In genomic region chr6:39776581-39776980, GRCh38 we compare ENCODE assay signal across 15 cellular contexts. TPM values are rescaled to one million over a fixed set of nuclear protein-coding genes. Genes with fewer than 3 reads are reported as not detected.
"Had no signal": no experiment of that assay in that cellular context is flagged by ENCODE, and none has a peak within 500 bp of the region (broad histone marks: within the 10 kb centered on the region; RNA-seq: fewer than 3 reads in every experiment).

No MANE protein-coding gene starts in this region.

- H3K36me3 Mint-ChIP-seq: natural killer cell treated with Interleukin-12 subunit alpha and Interleukin-12 subunit beta and Interleukin-15 and Interleukin-18, amount 100 ng/mL, for 72 hours; stimulated activated naive B cell treated with anti-CD40 and anti-IgM and Interleukin-4, amounts not matched to agents 10 μg/mL and 1 μg/mL and 100 μg/mL, for 72 hours had no signal

- H3K27ac Mint-ChIP-seq: dendritic cell treated with granulocyte-macrophage colony-stimulating factor and Interleukin-4, amounts not matched to agents 40 ng/mL and 50 ng/mL, for 4 days; natural killer cell treated with Interleukin-12 subunit alpha and Interleukin-12 subunit beta and Interleukin-15 and Interleukin-18, amount 100 ng/mL, for 72 hours; stimulated activated naive B cell treated with anti-CD40 and anti-IgM and Interleukin-4, amounts not matched to agents 10 μg/mL and 1 μg/mL and 100 μg/mL, for 72 hours had no signal

- H3K27ac ChIP-seq: foreskin keratinocyte, right lobe of liver, testis, transverse colon had no signal

- H3K27me3 ChIP-seq: foreskin keratinocyte, right lobe of liver, testis, transverse colon had no signal

- H3K27me3 Mint-ChIP-seq: dendritic cell treated with granulocyte-macrophage colony-stimulating factor and Interleukin-4, amounts not matched to agents 40 ng/mL and 50 ng/mL, for 4 days had no signal

- DNase-seq: foreskin keratinocyte; hippocampal formation; left colon; mammary epithelial cell; midbrain; psoas muscle; right lobe of liver; stimulated activated CD4-positive, alpha-beta T cell treated with anti-CD3 and anti-CD28 coated beads, Interleukin-2, amount 100 ng/mL, for 24 hours; stimulated activated CD4-positive, alpha-beta T cell treated with anti-CD3 and anti-CD28 coated beads, Interleukin-4, amount 100 ng/mL, for 4 hours; stimulated activated naive B cell treated with anti-CD40 and anti-IgM and Interleukin-4, amounts not matched to agents 10 μg/mL and 1 μg/mL and 100 μg/mL, for 72 hours; stimulated activated naive CD8-positive, alpha-beta T cell treated with anti-CD3 and anti-CD28 coated beads, Interleukin-15, amount 100 ng/mL, for 72 hours; testis; transverse colon had no signal

- H3K4me1 ChIP-seq: foreskin keratinocyte, right lobe of liver, testis, transverse colon had no signal

- H3K9me3 Mint-ChIP-seq: dendritic cell treated with granulocyte-macrophage colony-stimulating factor and Interleukin-4, amounts not matched to agents 40 ng/mL and 50 ng/mL, for 4 days; natural killer cell treated with Interleukin-12 subunit alpha and Interleukin-12 subunit beta and Interleukin-15 and Interleukin-18, amount 100 ng/mL, for 72 hours; stimulated activated naive B cell treated with anti-CD40 and anti-IgM and Interleukin-4, amounts not matched to agents 10 μg/mL and 1 μg/mL and 100 μg/mL, for 72 hours; stimulated activated naive CD8-positive, alpha-beta T cell treated with anti-CD3 and anti-CD28 coated beads, Interleukin-15, amount 100 ng/mL, for 72 hours had no signal

- H3K4me3 ChIP-seq: psoas muscle, right lobe of liver, testis, transverse colon had no signal

- H3K4me1 Mint-ChIP-seq: stimulated activated naive B cell treated with anti-CD40 and anti-IgM and Interleukin-4, amounts not matched to agents 10 μg/mL and 1 μg/mL and 100 μg/mL, for 72 hours; stimulated activated naive CD8-positive, alpha-beta T cell treated with anti-CD3 and anti-CD28 coated beads, Interleukin-15, amount 100 ng/mL, for 72 hours had no signal

- H3K9me3 ChIP-seq: psoas muscle, right lobe of liver, testis, transverse colon had no signal

- H3K36me3 ChIP-seq: right lobe of liver, transverse colon had no signal

- ATAC-seq: foreskin keratinocyte; left colon; natural killer cell treated with Interleukin-12 subunit alpha and Interleukin-12 subunit beta and Interleukin-15 and Interleukin-18, amount 100 ng/mL, for 72 hours; stimulated activated naive B cell treated with anti-CD40 and anti-IgM and Interleukin-4, amounts not matched to agents 10 μg/mL and 1 μg/mL and 100 μg/mL, for 72 hours; stimulated activated naive CD8-positive, alpha-beta T cell treated with anti-CD3 and anti-CD28 coated beads, Interleukin-15, amount 100 ng/mL, for 72 hours had no signal

- H3K4me3 Mint-ChIP-seq: dendritic cell treated with granulocyte-macrophage colony-stimulating factor and Interleukin-4, amounts not matched to agents 40 ng/mL and 50 ng/mL, for 4 days; natural killer cell treated with Interleukin-12 subunit alpha and Interleukin-12 subunit beta and Interleukin-15 and Interleukin-18, amount 100 ng/mL, for 72 hours; stimulated activated naive B cell treated with anti-CD40 and anti-IgM and Interleukin-4, amounts not matched to agents 10 μg/mL and 1 μg/mL and 100 μg/mL, for 72 hours; stimulated activated naive CD8-positive, alpha-beta T cell treated with anti-CD3 and anti-CD28 coated beads, Interleukin-15, amount 100 ng/mL, for 72 hours had no signal

RNA-seq across cellular contexts. Expression of gene DAAM2, which starts 15.6 kb away (rescaled TPM):
- total RNA-seq: natural killer cell treated with Interleukin-12 subunit alpha and Interleukin-12 subunit beta and Interleukin-15 and Interleukin-18, amount 100 ng/mL, for 72 hours had no signal

RNA-seq across cellular contexts. Expression of gene KIF6, which starts 51.4 kb away (rescaled TPM):
- total RNA-seq: natural killer cell treated with Interleukin-12 subunit alpha and Interleukin-12 subunit beta and Interleukin-15 and Interleukin-18, amount 100 ng/mL, for 72 hours had no signal
